8 cellular contexts compared by ENCODE assay signal in genomic region chr11:117815262-117815803, GRCh38. TPM values are rescaled to one million over a fixed set of nuclear protein-coding genes. Genes with fewer than 3 reads are reported as not detected.
A peak's percentile ranks its signal among the peaks of the same experiment; 100 is the strongest.
DNase-seq lines count a peak whose midpoint lies in the region; ATAC-seq and TF ChIP-seq lines count a peak whose summit lies in the region.

No MANE protein-coding gene starts in this region.

- peak overlapping the region; percentile 60 for H3K27ac ChIP-seq in KOPT-K1 (ENCODE audit: low read depth, low read length, poor library complexity, severe bottlenecking)
- peak overlapping the region; percentile 49 for H3K27ac ChIP-seq in left ventricle myocardium inferior (replicated peaks)

- TF ChIP-seq CTCF in left ventricle myocardium inferior (IDR thresholded peaks at IDR 0.05; ENCODE audit: borderline replicate concordance) (no peak), BE2C (IDR thresholded peaks at IDR 0.05; ENCODE audit: low read depth, low read length) (no peak)

- H3K4me1 ChIP-seq in left ventricle myocardium inferior (peaks cover 41% of the 10 kb centered on the region), BE2C (peaks cover 36% of the 10 kb centered on the region)

- peak; percentile 70 for DNase-seq in GDM1 (lab: John Stamatoyannopoulos, UW)
- peak; percentile 32 to 42 for DNase-seq in activated CD8-positive, alpha-beta memory T cell treated with anti-CD3 and anti-CD28 coated beads for 1 hour (ENCODE audit: extremely low read depth in 1 of 2, low read depth in 1 of 2)
- no peak for DNase-seq in left ventricle myocardium inferior
- DNase-seq in stimulated activated CD4-positive, alpha-beta T cell treated with anti-CD3 and anti-CD28 coated beads, TNF-alpha, amount 100 ng/mL, for 4 hours (ENCODE audit: low read depth in 3 of 3) = peak in 2 of 3 experiments; percentile 55 to 62
- DNase-seq in NCI-H345 (lab: John Stamatoyannopoulos, UW) = no peak
- DNase-seq in BE2C = no peak

- no peak overlapping the region for H3K4me3 ChIP-seq in left ventricle myocardium inferior
- H3K4me3 ChIP-seq in BE2C (ENCODE audit: low read depth, low read length) = no peak overlapping the region

- no peaks in the 10 kb centered on the region for H3K27me3 ChIP-seq in left ventricle myocardium inferior (ENCODE audit: low read depth)
- H3K27me3 ChIP-seq in BE2C = no peaks in the 10 kb centered on the region

- no peaks in the 10 kb centered on the region for H3K9me3 ChIP-seq in KOPT-K1 (ENCODE audit: insufficient read depth, low read length, poor library complexity, severe bottlenecking)
- no peaks in the 10 kb centered on the region for H3K9me3 ChIP-seq in left ventricle myocardium inferior (replicated peaks)
- no peaks in the 10 kb centered on the region for H3K9me3 ChIP-seq in BE2C

- peak; percentile 68 for ATAC-seq in GM21529 (IDR thresholded peaks at IDR 0.05; ENCODE audit: unreplicated experiment)

- H3K36me3 ChIP-seq in KOPT-K1 (ENCODE audit: insufficient read depth, low read length) = peaks cover 20% of the 10 kb centered on the region
- H3K36me3 ChIP-seq in left ventricle myocardium inferior = no peaks in the 10 kb centered on the region
- H3K36me3 ChIP-seq in BE2C = no peaks in the 10 kb centered on the region

- intact Hi-C loops in left ventricle myocardium inferior (cut with micrococcal nuclease) = loop anchor here (5.0 kb wide), 1 partner anchor 393 kb away; no protein-coding TSS in a partner anchor

RNA-seq across cellular contexts. Expression of gene FXYD2, which starts 9.2 kb away (rescaled TPM):
- total RNA-seq in left ventricle myocardium inferior = 1.3 TPM
- 0.77 TPM for polyA plus RNA-seq in BE2C (2012; ENCODE audit: insufficient read depth, insufficient read length, low read depth)

RNA-seq across cellular contexts. Expression of gene DSCAML1, which starts 18.3 kb away (rescaled TPM):
- total RNA-seq in left ventricle myocardium inferior = 0.19 TPM
- polyA plus RNA-seq in BE2C (2012; ENCODE audit: insufficient read depth, insufficient read length, low read depth) = 11.8 TPM

Comparison
In these comparisons a context has a peak if more than half of its experiments do, and no peak if none do; other contexts are left out.
1. DNase-seq: peak in GDM1 (single experiment), activated CD8-positive, alpha-beta memory T cell treated with anti-CD3 and anti-CD28 coated beads for 1 hour (2 of 2) and stimulated activated CD4-positive, alpha-beta T cell treated with anti-CD3 and anti-CD28 coated beads, TNF-alpha, amount 100 ng/mL, for 4 hours (2 of 3); none in left ventricle myocardium inferior (single experiment), NCI-H345 (single experiment) and BE2C (single experiment).